Comparison of ENCODE assay signal across 24 cellular contexts in genomic region chr3:67602816-67603215, GRCh38. TPM values are rescaled to one million over a fixed set of nuclear protein-coding genes. Genes with fewer than 3 reads are reported as not detected.
DNase-seq lines count a peak whose midpoint lies in the region; ATAC-seq and TF ChIP-seq lines count a peak whose summit lies in the region.
"Had no signal": no experiment of that assay in that cellular context is flagged by ENCODE, and none has a peak within 500 bp of the region (broad histone marks: within the 10 kb centered on the region; RNA-seq: fewer than 3 reads in every experiment).

No MANE protein-coding gene starts in this region.

- intact Hi-C loops in natural killer cell (cut with micrococcal nuclease) = no loop called here

- H3K9me3 Mint-ChIP-seq in activated naive CD4-positive, alpha-beta T cell treated with anti-CD3 and anti-CD28 coated beads, Interleukin-2, amount 10 ng/mL, durations not matched to agents 7 days and 5 days = no peaks in the 10 kb centered on the region
- no peaks in the 10 kb centered on the region for H3K9me3 Mint-ChIP-seq in T-cell
- no peaks in the 10 kb centered on the region for H3K9me3 Mint-ChIP-seq in natural killer cell
- H3K9me3 Mint-ChIP-seq: effector memory CD8-positive, alpha-beta T cell; neural progenitor cell had no signal

- DNase-seq in NCI-H524 (lab: John Stamatoyannopoulos, UW) (peak; percentile 22 to 54), NCI-H524 treated with DMSO at 0.1 percent for 48 hours (lab: John Stamatoyannopoulos, UW) (no peak), T-cell (no peak), natural killer cell (no peak), NCI-H345 (lab: John Stamatoyannopoulos, UW) (no peak)
- DNase-seq in activated naive CD4-positive, alpha-beta T cell treated with anti-CD3 and anti-CD28 coated beads, Interleukin-2, amount 10 ng/mL, durations not matched to agents 7 days and 5 days = no peak
- no peak for DNase-seq in activated naive CD4-positive, alpha-beta T cell (lab: John Stamatoyannopoulos, UW)
- DNase-seq: activated CD4-positive, alpha-beta T cell treated with anti-CD3 and anti-CD28 coated beads, Interleukin-2, amount 50 U/mL, for 4 hours; activated naive CD4-positive, alpha-beta T cell treated with anti-CD3 and anti-CD28 coated beads, Interleukin-2, amount 50 U/mL, for 16 hours; activated T-cell treated with anti-CD3 and anti-CD28 coated beads, Interleukin-2, amount 50 U/mL, for 1 hour; caudate nucleus; cortex of kidney; DMS153; effector memory CD8-positive, alpha-beta T cell; foreskin melanocyte; H7; mucosa of descending colon; NCI-H1048; NCI-H1694; NCI-H526; SJCRH30; tibial artery had no signal

- ATAC-seq in T-cell (replicated peaks in 1 of 4) (no peak), natural killer cell (no peak), esophagus mucosa (no peak)
- ATAC-seq: mucosa of descending colon had no signal

- TF ChIP-seq CTCF in natural killer cell (IDR thresholded peaks at IDR 0.05) = no peak

- POLR2A ChIA-PET in T-cell (lab: Charles Lee) = no interaction called here

- H3K36me3 Mint-ChIP-seq in activated naive CD4-positive, alpha-beta T cell treated with anti-CD3 and anti-CD28 coated beads, Interleukin-2, amount 10 ng/mL, durations not matched to agents 7 days and 5 days = peaks cover 71% of the 10 kb centered on the region
- peaks cover 49% of the 10 kb centered on the region for H3K36me3 Mint-ChIP-seq in T-cell
- peaks cover 12% of the 10 kb centered on the region for H3K36me3 Mint-ChIP-seq in natural killer cell

- peaks cover 75% of the 10 kb centered on the region for H3K4me1 Mint-ChIP-seq in activated naive CD4-positive, alpha-beta T cell treated with anti-CD3 and anti-CD28 coated beads, Interleukin-2, amount 10 ng/mL, durations not matched to agents 7 days and 5 days
- H3K4me1 Mint-ChIP-seq in T-cell = peaks cover 84 to 88% (median 86%) of the 10 kb centered on the region in 3 donors
- H3K4me1 Mint-ChIP-seq in natural killer cell = peaks cover 45 to 59% of the 10 kb centered on the region in 2 donors

- CTCF ChIA-PET in activated naive CD4-positive, alpha-beta T cell treated with anti-CD3 and anti-CD28 coated beads, Interleukin-2, amount 10 ng/mL, durations not matched to agents 7 days and 5 days (lab: Charles Lee) = interaction anchor here (1.2 kb wide), 1 partner anchor 8 kb away, joined by 3 read pairs; no protein-coding TSS in a partner anchor
- CTCF ChIA-PET in T-cell (lab: Charles Lee) = interaction anchor here (0.6 to 1.7 kb wide), 4 partner anchors 11 to 187 kb away, joined by 3 read pairs; no protein-coding TSS in a partner anchor

- H3K4me3 Mint-ChIP-seq in activated naive CD4-positive, alpha-beta T cell treated with anti-CD3 and anti-CD28 coated beads, Interleukin-2, amount 10 ng/mL, durations not matched to agents 7 days and 5 days = no peak overlapping the region
- peak overlapping the region in 1 of 3 donors; percentile 72 for H3K4me3 Mint-ChIP-seq in T-cell
- H3K4me3 Mint-ChIP-seq in natural killer cell = no peak overlapping the region
- H3K4me3 Mint-ChIP-seq: neural progenitor cell had no signal

- H3K27ac Mint-ChIP-seq in activated naive CD4-positive, alpha-beta T cell treated with anti-CD3 and anti-CD28 coated beads, Interleukin-2, amount 10 ng/mL, durations not matched to agents 7 days and 5 days = peak overlapping the region; percentile 89
- H3K27ac Mint-ChIP-seq in T-cell (peak overlapping the region; percentile 93), natural killer cell (peak overlapping the region; percentile 65 to 75)
- H3K27ac Mint-ChIP-seq: neural progenitor cell had no signal

- no peaks in the 10 kb centered on the region for H3K27me3 Mint-ChIP-seq in activated naive CD4-positive, alpha-beta T cell treated with anti-CD3 and anti-CD28 coated beads, Interleukin-2, amount 10 ng/mL, durations not matched to agents 7 days and 5 days
- H3K27me3 Mint-ChIP-seq in T-cell = no peaks in the 10 kb centered on the region
- H3K27me3 Mint-ChIP-seq in natural killer cell (ENCODE audit: low read depth in 2 of 2) = no peaks in the 10 kb centered on the region
- H3K27me3 Mint-ChIP-seq: effector memory CD8-positive, alpha-beta T cell had no signal

RNA-seq across cellular contexts. Expression of gene SUCLG2, which starts 51.6 kb away (rescaled TPM):
- total RNA-seq in T-cell (10 to 100 TPM; 45.6 to 65.9 (median 49.5) TPM), natural killer cell (10 to 100 TPM; 43.6 to 55.8 (median 49.9) TPM), esophagus mucosa (38.9 TPM)

Comparison
In these comparisons a context has a peak if more than half of its experiments do, and no peak if none do; other contexts are left out.
1. DNase-seq: peak in NCI-H524 (2 of 2); none in NCI-H524 treated with DMSO at 0.1 percent for 48 hours (single experiment), activated naive CD4-positive, alpha-beta T cell treated with anti-CD3 and anti-CD28 coated beads, Interleukin-2, amount 10 ng/mL, durations not matched to agents 7 days and 5 days (single experiment), activated naive CD4-positive, alpha-beta T cell (0 of 4), T-cell (0 of 34), natural killer cell (single experiment) and NCI-H345 (single experiment).
2. Peak in every context shown above with its lines, with median percentiles within 50 percentile points of each other: H3K27ac Mint-ChIP-seq.